In the genomic region with DNA sequence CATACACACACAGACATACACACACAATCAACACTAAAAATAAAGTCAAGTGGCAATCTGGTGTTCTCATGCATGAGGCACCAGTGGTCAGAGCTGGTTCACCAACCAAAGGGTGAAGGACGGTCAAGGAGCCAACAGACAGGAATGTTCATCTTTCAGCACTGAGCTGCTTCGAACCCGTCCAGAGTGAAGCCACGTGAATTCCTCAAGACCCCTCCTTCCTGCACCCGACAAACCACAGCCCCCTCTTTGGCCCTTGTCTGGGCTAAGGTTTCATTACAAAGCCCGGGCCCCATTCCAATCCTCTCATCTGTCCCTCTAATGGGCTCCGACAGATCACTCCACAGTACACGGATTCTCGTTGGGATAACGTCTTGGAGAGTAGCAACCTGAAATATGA, we compare ENCODE assay signal across 20 cellular contexts.
A peak's percentile ranks its signal among the peaks of the same experiment; 100 is the strongest.
DNase-seq lines count a peak whose midpoint lies in the region; ATAC-seq, FAIRE-seq and TF ChIP-seq lines count a peak whose summit lies in the region.
"Had no signal": no experiment of that assay in that cellular context is flagged by ENCODE, and none has a peak within 500 bp of the region (broad histone marks: within the 10 kb centered on the region; RNA-seq: fewer than 3 reads in every experiment).

No MANE protein-coding gene starts in this region.

- no peaks in the 10 kb centered on the region for H3K36me3 ChIP-seq in right atrium auricular region
- no peaks in the 10 kb centered on the region for H3K36me3 ChIP-seq in astrocyte (ENCODE audit: insufficient read depth, low read length)

- H3K27me3 ChIP-seq in right atrium auricular region, result no peaks in the 10 kb centered on the region
- H3K27me3 ChIP-seq in astrocyte (ENCODE audit: insufficient read depth, low read length), result peaks cover 8% of the 10 kb centered on the region

- H3K4me3 Mint-ChIP-seq in astrocyte (ENCODE audit: unreplicated experiment), result no peak overlapping the region
- H3K4me3 Mint-ChIP-seq in activated CD4-positive, alpha-beta memory T cell treated with anti-CD3 and anti-CD28 coated beads for 36 hours, result no peak overlapping the region
- H3K4me3 Mint-ChIP-seq: HFFc6 had no signal

- peaks cover 34% of the 10 kb centered on the region for H3K27me3 Mint-ChIP-seq in astrocyte (ENCODE audit: low read depth, unreplicated experiment)
- no peaks in the 10 kb centered on the region for H3K27me3 Mint-ChIP-seq in activated CD4-positive, alpha-beta memory T cell treated with anti-CD3 and anti-CD28 coated beads for 36 hours

- peak; percentile 69 for ATAC-seq in Right ventricle myocardium inferior
- peak; percentile 88 for ATAC-seq in left ventricle myocardium superior
- ATAC-seq in GM19035 (IDR thresholded peaks at IDR 0.05; ENCODE audit: unreplicated experiment), result no peak
- ATAC-seq in GM21367 (IDR thresholded peaks at IDR 0.05; ENCODE audit: unreplicated experiment), result no peak
- ATAC-seq: HepG2 had no signal

- no peak for TF ChIP-seq CTCF in right atrium auricular region (IDR thresholded peaks at IDR 0.05)
- TF ChIP-seq CTCF in astrocyte (IDR thresholded peaks at IDR 0.05; ENCODE audit: insufficient read depth, low read depth, low read length), result no peak

- H3K79me2 ChIP-seq in astrocyte (ENCODE audit: insufficient read depth, low read length), result no peaks in the 10 kb centered on the region

- CTCF ChIA-PET in activated CD4-positive, alpha-beta memory T cell treated with anti-CD3 and anti-CD28 coated beads for 36 hours (lab: Charles Lee), result no interaction called here

- peaks cover 2% of the 10 kb centered on the region for H3K36me3 Mint-ChIP-seq in astrocyte (ENCODE audit: low read depth, unreplicated experiment)
- no peaks in the 10 kb centered on the region for H3K36me3 Mint-ChIP-seq in activated CD4-positive, alpha-beta memory T cell treated with anti-CD3 and anti-CD28 coated beads for 36 hours

- intact Hi-C loops in Right ventricle myocardium inferior (cut with DNase I), result loop anchor here (2.0 kb wide), 1 partner anchor 60 kb away; no protein-coding TSS in a partner anchor
- intact Hi-C loops in left ventricle myocardium superior (cut with micrococcal nuclease), result no loop called here
- intact Hi-C loops in activated CD4-positive, alpha-beta memory T cell treated with anti-CD3 and anti-CD28 coated beads for 36 hours (cut with micrococcal nuclease), result no loop called here

- H3K9me3 ChIP-seq in right atrium auricular region (no peaks in the 10 kb centered on the region), astrocyte (ENCODE audit: insufficient read depth, low read depth, low read length) (no peaks in the 10 kb centered on the region)

- peak overlapping the region in 1 of 2 donors; percentile 23 for H3K27ac ChIP-seq in right atrium auricular region
- no peak overlapping the region for H3K27ac ChIP-seq in astrocyte (ENCODE audit: low read depth, low read length)
- H3K27ac ChIP-seq: C4-2B had no signal

- no peak overlapping the region for H3K9ac ChIP-seq in astrocyte (ENCODE audit: low read length)

- H3K4me1 ChIP-seq in right atrium auricular region (no peaks in the 10 kb centered on the region), astrocyte (ENCODE audit: insufficient read depth, low read length) (no peaks in the 10 kb centered on the region)

- H2AFZ ChIP-seq in astrocyte (ENCODE audit: low read depth, low read length), result no peak overlapping the region

- DNase-seq in Right ventricle myocardium inferior (ENCODE audit: missing footprints), result no peak
- no peak for DNase-seq in right atrium auricular region (ENCODE audit: low spot score)
- DNase-seq in astrocyte (ENCODE audit: low read depth), result peak; percentile 1
- DNase-seq in left ventricle myocardium superior, result peak; percentile 34
- DNase-seq in activated CD4-positive, alpha-beta memory T cell treated with anti-CD3 and anti-CD28 coated beads for 36 hours, result no peak
- DNase-seq: HFFc6, KBM-7, NCI-H1417, NCI-H187, NCI-H2227 treated with DMSO at 0.1 percent for 48 hours, NCI-H510A treated with DMSO at 0.1 percent for 48 hours, NCI-H82 had no signal

- H3K27ac Mint-ChIP-seq in astrocyte (ENCODE audit: unreplicated experiment), result no peak overlapping the region
- H3K27ac Mint-ChIP-seq in activated CD4-positive, alpha-beta memory T cell treated with anti-CD3 and anti-CD28 coated beads for 36 hours, result no peak overlapping the region
- H3K27ac Mint-ChIP-seq: HFFc6 had no signal

- no peaks in the 10 kb centered on the region for H3K4me1 Mint-ChIP-seq in astrocyte (ENCODE audit: low read depth, unreplicated experiment)
- H3K4me1 Mint-ChIP-seq in activated CD4-positive, alpha-beta memory T cell treated with anti-CD3 and anti-CD28 coated beads for 36 hours (ENCODE audit: low read depth), result no peaks in the 10 kb centered on the region

- H3K4me3 ChIP-seq in right atrium auricular region (no peak overlapping the region), astrocyte (ENCODE audit: insufficient read depth, low read depth, low read length) (no peak overlapping the region)

- no peak overlapping the region for H3K4me2 ChIP-seq in astrocyte (ENCODE audit: low read length)

- no peak for FAIRE-seq in astrocyte (lab: Jason Lieb, UNC)
- FAIRE-seq: D721Med, GM12892, GM18507, H54, HepG2 had no signal

- POLR2A ChIA-PET in activated CD4-positive, alpha-beta memory T cell treated with anti-CD3 and anti-CD28 coated beads for 36 hours (lab: Charles Lee), result no interaction called here

- peaks cover 6% of the 10 kb centered on the region for H3K9me3 Mint-ChIP-seq in astrocyte (ENCODE audit: unreplicated experiment)
- H3K9me3 Mint-ChIP-seq in activated CD4-positive, alpha-beta memory T cell treated with anti-CD3 and anti-CD28 coated beads for 36 hours, result no peaks in the 10 kb centered on the region
- H3K9me3 Mint-ChIP-seq: HFFc6 had no signal

- H4K20me1 ChIP-seq in astrocyte (ENCODE audit: insufficient read depth, low read length), result no peaks in the 10 kb centered on the region

Comparison
In these comparisons a context has a peak if more than half of its experiments do, and no peak if none do; other contexts are left out.
1. DNase-seq: peak in astrocyte (single experiment) and left ventricle myocardium superior (single experiment); none in Right ventricle myocardium inferior (single experiment), right atrium auricular region (single experiment) and activated CD4-positive, alpha-beta memory T cell treated with anti-CD3 and anti-CD28 coated beads for 36 hours (single experiment).
2. ATAC-seq: peak in Right ventricle myocardium inferior (single experiment) and left ventricle myocardium superior (single experiment); none in GM19035 (single experiment) and GM21367 (single experiment).